Comparison of ENCODE assay signal across 27 cellular contexts in the genomic region with DNA sequence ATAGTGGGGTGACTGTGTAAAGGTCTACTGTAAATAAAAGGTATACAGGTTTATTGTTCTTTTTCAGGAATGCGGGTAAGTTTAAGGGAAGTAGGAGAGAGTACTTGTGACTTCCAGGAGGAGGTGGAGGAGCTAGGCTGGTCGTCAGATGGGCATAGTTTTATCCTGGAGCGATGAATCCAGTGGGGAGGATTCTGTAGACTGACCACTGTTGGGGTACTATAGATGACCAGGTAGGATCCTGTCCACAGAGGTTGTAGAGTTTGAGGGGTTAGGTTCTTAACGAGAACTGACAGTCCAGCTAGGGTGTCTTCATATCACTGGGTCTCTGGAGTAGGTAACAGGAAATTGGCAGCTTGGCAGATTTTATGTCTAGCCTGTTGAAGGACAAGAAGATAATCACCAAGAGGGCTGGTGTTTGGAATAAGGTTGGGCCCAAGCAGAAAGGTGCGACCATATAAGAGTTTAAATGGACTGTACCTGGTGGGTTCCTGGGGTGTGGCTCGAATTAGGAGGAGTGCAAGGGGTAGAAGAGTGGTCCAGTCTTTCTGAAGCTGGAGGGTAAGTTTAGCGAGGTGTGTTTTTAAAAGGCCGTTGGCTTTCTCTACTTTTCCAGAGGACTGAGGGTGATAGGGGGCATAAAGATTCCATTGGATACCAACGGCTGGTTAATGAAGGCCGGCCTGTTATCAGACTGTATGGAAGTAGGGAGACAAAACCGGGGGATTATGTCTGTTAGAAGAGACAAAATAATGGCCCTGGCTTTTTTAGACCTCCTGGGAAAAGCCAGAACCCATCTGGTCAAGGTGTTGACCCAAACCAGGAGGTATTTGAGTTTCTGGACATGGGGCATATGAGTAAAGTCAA.
"Had no signal": no experiment of that assay in that cellular context is flagged by ENCODE, and none has a peak within 500 bp of the region (broad histone marks: within the 10 kb centered on the region; RNA-seq: fewer than 3 reads in every experiment).

No MANE protein-coding gene starts in this region.

- H3K27me3 ChIP-seq: body of pancreas had no signal

- H3K9me3 ChIP-seq: body of pancreas had no signal

- H3K27ac ChIP-seq: body of pancreas, WERI-Rb-1 had no signal

- H3K27ac Mint-ChIP-seq: activated B cell treated with CpG ODN at 0.5 μM for 24 hours; activated CD8-positive, alpha-beta T cell treated with anti-CD3 and anti-CD28 coated beads for 36 hours; activated naive CD8-positive, alpha-beta T cell; activated T-helper 17 cell treated with anti-CD3 and anti-CD28 coated beads, Interleukin-2, amount 50 U/mL, for 72 hours had no signal

- H3K4me1 ChIP-seq: body of pancreas had no signal

- H3K4me3 ChIP-seq: body of pancreas had no signal

- H3K36me3 Mint-ChIP-seq: activated naive CD8-positive, alpha-beta T cell had no signal

- H3K36me3 ChIP-seq: WERI-Rb-1 had no signal

- ATAC-seq: activated CD4-positive, CD25-positive, alpha-beta regulatory T cell treated with anti-CD3 and anti-CD28 coated beads, Interleukin-2, amount 50 U/mL, for 24 hours; activated CD8-positive, alpha-beta T cell treated with anti-CD3 and anti-CD28 coated beads for 36 hours; activated T-cell treated with anti-CD3 and anti-CD28 coated beads, Interleukin-2, amount 50 U/mL, for 4 hours; activated T-helper 17 cell treated with anti-CD3 and anti-CD28 coated beads, Interleukin-2, amount 50 U/mL, for 72 hours; body of pancreas; esophagus mucosa had no signal

- DNase-seq: activated B cell treated with CpG ODN at 0.5 μM for 24 hours; activated CD4-positive, alpha-beta T cell treated with anti-CD3 and anti-CD28 coated beads for 48 hours; activated CD4-positive, alpha-beta T cell treated with anti-CD3 and anti-CD28 coated beads, Interleukin-2, amount 50 U/mL, for 1 hour; activated CD4-positive, alpha-beta T cell treated with anti-CD3 and anti-CD28 coated beads, Interleukin-2, amount 50 U/mL, for 48 hours; activated CD8-positive, alpha-beta memory T cell treated with anti-CD3 and anti-CD28 coated beads for 24 hours; activated CD8-positive, alpha-beta T cell treated with anti-CD3 and anti-CD28 coated beads for 36 hours; activated effector memory CD4-positive, alpha-beta T cell treated with Interleukin-2 at 50 U/mL for 16 hours; activated gamma-delta T cell treated with Interleukin-2 at 50 U/mL for 16 hours; activated naive CD4-positive, alpha-beta T cell treated with anti-CD3 and anti-CD28 coated beads, Interleukin-2, amount 50 U/mL, for 16 hours; activated naive CD4-positive, alpha-beta T cell treated with Interleukin-2 at 50 U/mL for 16 hours; activated T-cell treated with anti-CD3 and anti-CD28 coated beads, Interleukin-2, amount 50 U/mL, for 4 hours; amniotic stem cell; anterior cingulate cortex; body of pancreas; caudate nucleus; cortex of kidney; dermis blood vessel endothelial cell; effector CD4-positive, alpha-beta T cell; foreskin fibroblast; head of caudate nucleus; hippocampal formation; T-helper 2 cell; WERI-Rb-1 had no signal

- H3K27me3 Mint-ChIP-seq: activated B cell treated with CpG ODN at 0.5 μM for 24 hours; activated CD8-positive, alpha-beta T cell treated with anti-CD3 and anti-CD28 coated beads for 36 hours; activated naive CD8-positive, alpha-beta T cell; activated T-helper 17 cell treated with anti-CD3 and anti-CD28 coated beads, Interleukin-2, amount 50 U/mL, for 72 hours had no signal

- H3K4me1 Mint-ChIP-seq: activated B cell treated with CpG ODN at 0.5 μM for 24 hours had no signal

- H3K4me3 Mint-ChIP-seq: activated B cell treated with CpG ODN at 0.5 μM for 24 hours; activated CD8-positive, alpha-beta T cell treated with anti-CD3 and anti-CD28 coated beads for 36 hours; activated naive CD8-positive, alpha-beta T cell; activated T-cell treated with anti-CD3 and anti-CD28 coated beads, Interleukin-2, amount 50 U/mL, for 4 hours; activated T-helper 17 cell treated with anti-CD3 and anti-CD28 coated beads, Interleukin-2, amount 50 U/mL, for 72 hours had no signal
